ENCODE assay signal across 15 cellular contexts in genomic region chr2:96822786-96823185, GRCh38. TPM values are rescaled to one million over a fixed set of nuclear protein-coding genes. Genes with fewer than 3 reads are reported as not detected.
A peak's percentile ranks its signal among the peaks of the same experiment; 100 is the strongest.
DNase-seq lines count a peak whose midpoint lies in the region; ATAC-seq and TF ChIP-seq lines count a peak whose summit lies in the region.
"Had no signal": no experiment of that assay in that cellular context is flagged by ENCODE, and none has a peak within 500 bp of the region (broad histone marks: within the 10 kb centered on the region; RNA-seq: fewer than 3 reads in every experiment).

No MANE protein-coding gene starts in this region.

- H3K4me1 ChIP-seq in left ventricle myocardium inferior: peaks cover 69% of the 10 kb centered on the region
- H3K4me1 ChIP-seq in psoas muscle: peaks cover 46% of the 10 kb centered on the region
- H3K4me1 ChIP-seq in left lung: peaks cover 14 to 34% of the 10 kb centered on the region in 2 donors

- H3K4me3 Mint-ChIP-seq in activated T-helper 17 cell treated with anti-CD3 and anti-CD28 coated beads, Interleukin-2, amount 50 U/mL, for 72 hours: no peak overlapping the region

- no peaks in the 10 kb centered on the region for H3K27me3 Mint-ChIP-seq in activated T-helper 17 cell treated with anti-CD3 and anti-CD28 coated beads, Interleukin-2, amount 50 U/mL, for 72 hours
- H3K27me3 Mint-ChIP-seq: CD4-positive, alpha-beta T cell had no signal

- peaks cover 52% of the 10 kb centered on the region for H3K36me3 ChIP-seq in left ventricle myocardium inferior
- peaks cover 0 to 58% of the 10 kb centered on the region in 2 donors for H3K36me3 ChIP-seq in psoas muscle (ENCODE audit: insufficient read depth in 1 of 2, low read depth in 1 of 2)
- peaks cover 0 to 44% of the 10 kb centered on the region in 2 donors for H3K36me3 ChIP-seq in left lung

- TF ChIP-seq CTCF in left ventricle myocardium inferior (IDR thresholded peaks at IDR 0.05; ENCODE audit: borderline replicate concordance): no peak
- TF ChIP-seq CTCF in psoas muscle (IDR thresholded peaks at IDR 0.05): no peak
- TF ChIP-seq CTCF in left lung (IDR thresholded peaks at IDR 0.05): no peak

- DNase-seq in left ventricle myocardium inferior (no peak), left ventricle myocardium superior (no peak), psoas muscle (no peak), left lung (no peak)
- no peak for DNase-seq in effector CD4-positive, alpha-beta T cell
- DNase-seq: ACHN; CD4-positive, alpha-beta T cell; GOT3; NCI-H1092; NCI-H2107; NCI-H226; NCI-H526 treated with DMSO at 0.1 percent for 48 hours; NK-92 treated with Interleukin-12 subunit alpha and Interleukin-12 subunit beta, amount 100 ng/mL, for 24 hours had no signal

- H3K27ac ChIP-seq in left ventricle myocardium inferior (replicated peaks): peak overlapping the region; percentile 34
- H3K27ac ChIP-seq in psoas muscle: peak overlapping the region; percentile 19
- no peak overlapping the region for H3K27ac ChIP-seq in left lung

- peak overlapping the region; percentile 43 for H3K27ac Mint-ChIP-seq in activated T-helper 17 cell treated with anti-CD3 and anti-CD28 coated beads, Interleukin-2, amount 50 U/mL, for 72 hours
- H3K27ac Mint-ChIP-seq: CD4-positive, alpha-beta T cell had no signal

- ATAC-seq in left ventricle myocardium superior (no peak), psoas muscle (peak in 1 of 4 donors; percentile 13), GM18502 (IDR thresholded peaks at IDR 0.05; ENCODE audit: poor library complexity, unreplicated experiment) (no peak), left lung (no peak)
- no peak for ATAC-seq in activated T-helper 17 cell treated with anti-CD3 and anti-CD28 coated beads, Interleukin-2, amount 50 U/mL, for 72 hours (replicated peaks)

- H3K4me3 ChIP-seq in left ventricle myocardium inferior (no peak overlapping the region), psoas muscle (no peak overlapping the region), left lung (no peak overlapping the region)

- peaks cover 30% of the 10 kb centered on the region for H3K4me1 Mint-ChIP-seq in activated T-helper 17 cell treated with anti-CD3 and anti-CD28 coated beads, Interleukin-2, amount 50 U/mL, for 72 hours

- intact Hi-C loops in left ventricle myocardium inferior (cut with micrococcal nuclease): no loop called here
- intact Hi-C loops in left ventricle myocardium superior (cut with micrococcal nuclease): no loop called here
- intact Hi-C loops in psoas muscle (cut with DNase I): no loop called here
- intact Hi-C loops in left lung (cut with DNase I): no loop called here

- peaks cover 65% of the 10 kb centered on the region for H3K36me3 Mint-ChIP-seq in activated T-helper 17 cell treated with anti-CD3 and anti-CD28 coated beads, Interleukin-2, amount 50 U/mL, for 72 hours (ENCODE audit: low read depth)

- H3K9me3 Mint-ChIP-seq in activated T-helper 17 cell treated with anti-CD3 and anti-CD28 coated beads, Interleukin-2, amount 50 U/mL, for 72 hours: no peaks in the 10 kb centered on the region
- H3K9me3 Mint-ChIP-seq: CD4-positive, alpha-beta T cell had no signal

- H3K9me3 ChIP-seq in left ventricle myocardium inferior (replicated peaks) (no peaks in the 10 kb centered on the region), psoas muscle (no peaks in the 10 kb centered on the region), left lung (no peaks in the 10 kb centered on the region)

- WGBS in psoas muscle, 3 donors: 38 to 46% (median 44%) methylated on average over 4 of the region's 4 CpGs

- H3K27me3 ChIP-seq in left ventricle myocardium inferior (ENCODE audit: low read depth) (no peaks in the 10 kb centered on the region), psoas muscle (ENCODE audit: insufficient read depth in 3 of 3, low read length in 2 of 3) (no peaks in the 10 kb centered on the region), left lung (no peaks in the 10 kb centered on the region)

RNA-seq across cellular contexts. Expression of gene CNNM3, which starts 6.7 kb away (rescaled TPM):
- total RNA-seq in left ventricle myocardium inferior (11.1 TPM), left ventricle myocardium superior (16.8 TPM), psoas muscle (10 to 100 TPM in 3 of 4 donors, 1 to 10 TPM in 1; 7.2 to 12.6 (median 10.9) TPM), left lung (10 to 100 TPM; 24.8 to 29.0 TPM)
- 10 to 100 TPM; 17.9 to 22.0 TPM for total RNA-seq in activated T-helper 17 cell treated with anti-CD3 and anti-CD28 coated beads, Interleukin-2, amount 50 U/mL, for 72 hours
- polyA plus RNA-seq in psoas muscle: 1 to 10 TPM; 4.2 to 7.7 (median 6.4) TPM

RNA-seq across cellular contexts. Expression of gene ANKRD23, which starts 21.0 kb away (rescaled TPM):
- total RNA-seq in left ventricle myocardium inferior (14.4 TPM), left ventricle myocardium superior (5.5 TPM), psoas muscle (1,000 to 10,000 TPM in 2 of 4 donors, 100 to 1,000 TPM in 2; 788 to 1,374 (median 978) TPM), left lung (1 to 10 TPM; 3.0 to 3.3 TPM)
- total RNA-seq in activated T-helper 17 cell treated with anti-CD3 and anti-CD28 coated beads, Interleukin-2, amount 50 U/mL, for 72 hours: 10 to 100 TPM in 1 of 2 donors, 1 to 10 TPM in 1; 6.8 to 11.7 TPM
- 100 to 1,000 TPM; 256 to 608 (median 529) TPM for polyA plus RNA-seq in psoas muscle

RNA-seq across cellular contexts. Expression of gene ANKRD39, which starts 35.0 kb away (rescaled TPM):
- total RNA-seq in left ventricle myocardium inferior (14.3 TPM), left ventricle myocardium superior (16.1 TPM), psoas muscle (100 to 1,000 TPM in 1 of 4 donors, 10 to 100 TPM in 3; 53.3 to 101 (median 78.7) TPM), left lung (10 to 100 TPM; 11.8 to 11.9 TPM)
- total RNA-seq in activated T-helper 17 cell treated with anti-CD3 and anti-CD28 coated beads, Interleukin-2, amount 50 U/mL, for 72 hours: 10 to 100 TPM; 25.2 to 52.3 TPM
- polyA plus RNA-seq in psoas muscle: 10 to 100 TPM; 19.2 to 34.0 (median 26.2) TPM

RNA-seq across cellular contexts. Expression of gene SEMA4C, which starts 47.1 kb away (rescaled TPM):
- total RNA-seq in left ventricle myocardium inferior (16.6 TPM), left ventricle myocardium superior (17.0 TPM), psoas muscle (10 to 100 TPM in 3 of 4 donors, 1 to 10 TPM in 1; 9.5 to 10.8 (median 10.2) TPM), left lung (10 to 100 TPM; 25.9 to 28.6 TPM)
- total RNA-seq in activated T-helper 17 cell treated with anti-CD3 and anti-CD28 coated beads, Interleukin-2, amount 50 U/mL, for 72 hours: 1 to 10 TPM; 8.3 to 9.6 TPM
- 1 to 10 TPM; 4.1 to 8.3 (median 6.0) TPM for polyA plus RNA-seq in psoas muscle

Comparison
In these comparisons a context has a peak if more than half of its experiments do, and no peak if none do; other contexts are left out.
1. H3K27ac ChIP-seq: peak in left ventricle myocardium inferior (single experiment) and psoas muscle (single experiment); none in left lung (0 of 2).
2. RNA of gene ANKRD23, which starts 21.0 kb away (total RNA-seq): 788 to 1,374 TPM in psoas muscle; 14.4 TPM in left ventricle myocardium inferior (single experiment), 6.8 to 11.7 TPM in activated T-helper 17 cell treated with anti-CD3 and anti-CD28 coated beads, Interleukin-2, amount 50 U/mL, for 72 hours, 5.5 TPM in left ventricle myocardium superior (single experiment) and 3.0 to 3.3 TPM in left lung; every median in the first group is over 10 times any median in the second.